ENCODE assay signal across 9 cellular contexts in genomic region chr18:39571511-39571910, GRCh38.
DNase-seq lines count a peak whose midpoint lies in the region; ATAC-seq and TF ChIP-seq lines count a peak whose summit lies in the region.
"Had no signal": no experiment of that assay in that cellular context is flagged by ENCODE, and none has a peak within 500 bp of the region (broad histone marks: within the 10 kb centered on the region; RNA-seq: fewer than 3 reads in every experiment).

No MANE protein-coding gene starts in this region.

- H3K4me3 ChIP-seq in retinal pigment epithelial cell (ENCODE audit: low read length): no peak overlapping the region

- CTCF ChIA-PET in activated CD4-positive, alpha-beta T cell treated with anti-CD3 and anti-CD28 coated beads for 36 hours (lab: Charles Lee): interaction anchor here (0.6 kb wide), 1 partner anchor 428 kb away, joined by 3 read pairs; no protein-coding TSS in a partner anchor

- DNase-seq in SIG-M5 treated with dmso at 0.1 percent for 504 hours (lab: John Stamatoyannopoulos, UW; ENCODE audit: unreplicated experiment): peak; percentile 2
- DNase-seq in SIG-M5 (lab: John Stamatoyannopoulos, UW): no peak
- peak; percentile 35 for DNase-seq in NCI-H748 (lab: John Stamatoyannopoulos, UW; ENCODE audit: unreplicated experiment)
- peak; percentile 23 to 38 for DNase-seq in erythroblast (lab: John Stamatoyannopoulos, UW)
- no peak for DNase-seq in retinal pigment epithelial cell (ENCODE audit: low read depth)
- no peak for DNase-seq in activated T-cell treated with anti-CD3 and anti-CD28 coated beads, Interleukin-2, amount 50 U/mL, for 1 hour
- DNase-seq in activated CD4-positive, alpha-beta T cell treated with anti-CD3 and anti-CD28 coated beads for 36 hours: no peak
- DNase-seq: activated CD4-positive, alpha-beta memory T cell treated with anti-CD3 and anti-CD28 coated beads, Interleukin-2, amount 10 ng/mL, durations not matched to agents 7 days and 5 days had no signal

- TF ChIP-seq POLR2A in erythroblast (IDR thresholded peaks at IDR 0.05; ENCODE audit: low read length): no peak

- peak; percentile 52 for TF ChIP-seq CTCF in retinal pigment epithelial cell (conservative IDR thresholded peaks at IDR 0.05; ENCODE audit: low read depth, low read length)

- H3K27ac Mint-ChIP-seq in activated CD4-positive, alpha-beta T cell treated with anti-CD3 and anti-CD28 coated beads for 36 hours: no peak overlapping the region
- H3K27ac Mint-ChIP-seq: activated CD4-positive, alpha-beta memory T cell treated with anti-CD3 and anti-CD28 coated beads, Interleukin-2, amount 10 ng/mL, durations not matched to agents 7 days and 5 days had no signal

- ATAC-seq in GM21390 (IDR thresholded peaks at IDR 0.05; ENCODE audit: unreplicated experiment): no peak
- ATAC-seq in activated CD4-positive, alpha-beta T cell treated with anti-CD3 and anti-CD28 coated beads for 36 hours: no peak

- POLR2A ChIA-PET in activated CD4-positive, alpha-beta T cell treated with anti-CD3 and anti-CD28 coated beads for 36 hours (lab: Charles Lee): no interaction called here

- H3K4me3 Mint-ChIP-seq in activated CD4-positive, alpha-beta T cell treated with anti-CD3 and anti-CD28 coated beads for 36 hours: no peak overlapping the region
- H3K4me3 Mint-ChIP-seq: activated CD4-positive, alpha-beta memory T cell treated with anti-CD3 and anti-CD28 coated beads, Interleukin-2, amount 10 ng/mL, durations not matched to agents 7 days and 5 days had no signal

- intact Hi-C loops in activated CD4-positive, alpha-beta T cell treated with anti-CD3 and anti-CD28 coated beads for 36 hours (cut with DNase I, micrococcal nuclease): no loop called here

- no peaks in the 10 kb centered on the region for H3K36me3 Mint-ChIP-seq in activated CD4-positive, alpha-beta T cell treated with anti-CD3 and anti-CD28 coated beads for 36 hours (ENCODE audit: low read depth)

- H3K4me1 Mint-ChIP-seq in activated CD4-positive, alpha-beta T cell treated with anti-CD3 and anti-CD28 coated beads for 36 hours: no peaks in the 10 kb centered on the region
- H3K4me1 Mint-ChIP-seq: activated CD4-positive, alpha-beta memory T cell treated with anti-CD3 and anti-CD28 coated beads, Interleukin-2, amount 10 ng/mL, durations not matched to agents 7 days and 5 days had no signal

- H3K27me3 Mint-ChIP-seq in activated CD4-positive, alpha-beta T cell treated with anti-CD3 and anti-CD28 coated beads for 36 hours: no peaks in the 10 kb centered on the region
- H3K27me3 Mint-ChIP-seq: activated CD4-positive, alpha-beta memory T cell treated with anti-CD3 and anti-CD28 coated beads, Interleukin-2, amount 10 ng/mL, durations not matched to agents 7 days and 5 days had no signal

- peaks cover 3% of the 10 kb centered on the region for H3K9me3 Mint-ChIP-seq in activated CD4-positive, alpha-beta T cell treated with anti-CD3 and anti-CD28 coated beads for 36 hours (ENCODE audit: low read depth)
- H3K9me3 Mint-ChIP-seq: activated CD4-positive, alpha-beta memory T cell treated with anti-CD3 and anti-CD28 coated beads, Interleukin-2, amount 10 ng/mL, durations not matched to agents 7 days and 5 days had no signal

Comparison
In these comparisons a context has a peak if more than half of its experiments do, and no peak if none do; other contexts are left out.
1. DNase-seq: peak in SIG-M5 treated with dmso at 0.1 percent for 504 hours (single experiment), NCI-H748 (single experiment) and erythroblast (2 of 2); none in SIG-M5 (single experiment), retinal pigment epithelial cell (single experiment), activated T-cell treated with anti-CD3 and anti-CD28 coated beads, Interleukin-2, amount 50 U/mL, for 1 hour (single experiment) and activated CD4-positive, alpha-beta T cell treated with anti-CD3 and anti-CD28 coated beads for 36 hours (single experiment).